23 cellular contexts compared by ENCODE assay signal in genomic region chr5:34002629-34003328, GRCh38. TPM values are rescaled to one million over a fixed set of nuclear protein-coding genes. Genes with fewer than 3 reads are reported as not detected.
DNase-seq lines count a peak whose midpoint lies in the region; ATAC-seq, FAIRE-seq and TF ChIP-seq lines count a peak whose summit lies in the region.
"Had no signal": no experiment of that assay in that cellular context is flagged by ENCODE, and none has a peak within 500 bp of the region (broad histone marks: within the 10 kb centered on the region; RNA-seq: fewer than 3 reads in every experiment).

No MANE protein-coding gene starts in this region.

- peaks cover 11% of the 10 kb centered on the region for H3K36me3 Mint-ChIP-seq in astrocyte (ENCODE audit: low read depth, unreplicated experiment)
- peaks cover 51% of the 10 kb centered on the region for H3K36me3 Mint-ChIP-seq in nephron (ENCODE audit: low read depth)

- H3K27me3 Mint-ChIP-seq in astrocyte (ENCODE audit: low read depth, unreplicated experiment) (no peaks in the 10 kb centered on the region), nephron (ENCODE audit: low read depth) (no peaks in the 10 kb centered on the region)

- no peak for FAIRE-seq in astrocyte (lab: Jason Lieb, UNC)
- FAIRE-seq: colon, keratinocyte had no signal

- H3K79me2 ChIP-seq in astrocyte (ENCODE audit: insufficient read depth, low read length), result peaks cover 11% of the 10 kb centered on the region

- no peaks in the 10 kb centered on the region for H3K9me3 ChIP-seq in astrocyte (ENCODE audit: insufficient read depth, low read depth, low read length)

- no peak overlapping the region for H3K27ac ChIP-seq in astrocyte (ENCODE audit: low read depth, low read length)
- H3K27ac ChIP-seq: foreskin keratinocyte had no signal

- H3K27ac Mint-ChIP-seq in astrocyte (ENCODE audit: unreplicated experiment), result peak overlapping the region; percentile 60
- peak overlapping the region in 2 of 3 experiments; percentile 54 to 82 for H3K27ac Mint-ChIP-seq in nephron

- no peak overlapping the region for H3K4me2 ChIP-seq in astrocyte (ENCODE audit: low read length)

- H3K9me3 Mint-ChIP-seq in astrocyte (ENCODE audit: unreplicated experiment), result no peaks in the 10 kb centered on the region
- H3K9me3 Mint-ChIP-seq in nephron, result no peaks in the 10 kb centered on the region

- H3K4me1 Mint-ChIP-seq in astrocyte (ENCODE audit: low read depth, unreplicated experiment) (peaks cover 10% of the 10 kb centered on the region), nephron (peaks cover 29% of the 10 kb centered on the region)

- peak; percentile 19 for DNase-seq in stimulated activated CD4-positive, alpha-beta T cell treated with anti-CD3 and anti-CD28 coated beads, Interleukin-1b, Interleukin-23, amount 100 ng/mL, for 48 hours
- DNase-seq in stimulated activated CD4-positive, alpha-beta T cell treated with anti-CD3 and anti-CD28 coated beads, Interleukin-15, amount 100 ng/mL, for 24 hours, result no peak
- DNase-seq in astrocyte (ENCODE audit: low read depth), result no peak
- no peak for DNase-seq in mucosa of gallbladder (ENCODE audit: low spot score)
- DNase-seq in foreskin melanocyte, result no peak
- DNase-seq: activated CD4-positive, alpha-beta T cell treated with anti-CD3 and anti-CD28 coated beads, Interleukin-2, amount 50 U/mL, for 48 hours; activated effector memory CD4-positive, alpha-beta T cell treated with Interleukin-2 at 50 U/mL for 16 hours; effector CD8-positive, alpha-beta T cell; foreskin keratinocyte; HCEC 1CT; mammary epithelial cell; NCI-H1105 treated with DMSO at 0.1 percent for 48 hours; NCI-H2029 treated with DMSO at 0.1 percent for 48 hours; NCI-H345; NCI-H748 treated with DMSO at 0.1 percent for 48 hours; occipital lobe; stimulated activated CD4-positive, alpha-beta T cell treated with anti-CD3 and anti-CD28 coated beads, Interleukin-4, amount 100 ng/mL, for 1 hour; stimulated activated naive CD4-positive, alpha-beta T cell; T-helper 9 cell had no signal

- ATAC-seq in GM21526 (IDR thresholded peaks at IDR 0.05; ENCODE audit: low FRiP score, unreplicated experiment), result no peak
- ATAC-seq: foreskin keratinocyte had no signal

- H3K4me3 ChIP-seq in astrocyte (ENCODE audit: insufficient read depth, low read depth, low read length), result no peak overlapping the region

- H3K27me3 ChIP-seq in astrocyte (ENCODE audit: insufficient read depth, low read length), result no peaks in the 10 kb centered on the region
- H3K27me3 ChIP-seq: foreskin keratinocyte had no signal

- H3K36me3 ChIP-seq in astrocyte (ENCODE audit: insufficient read depth, low read length), result no peaks in the 10 kb centered on the region

- H3K9ac ChIP-seq in astrocyte (ENCODE audit: low read length), result no peak overlapping the region

- H3K4me3 Mint-ChIP-seq in astrocyte (ENCODE audit: unreplicated experiment) (no peak overlapping the region), nephron (peak overlapping the region in 2 of 3 experiments; percentile 15 to 53)

- no peak overlapping the region for H2AFZ ChIP-seq in astrocyte (ENCODE audit: low read depth, low read length)

- TF ChIP-seq CTCF in astrocyte (IDR thresholded peaks at IDR 0.05; ENCODE audit: insufficient read depth, low read depth, low read length), result no peak
- no peak for TF ChIP-seq CTCF in nephron (IDR thresholded peaks at IDR 0.05; ENCODE audit: unreplicated experiment in 3 of 3)

- H3K4me1 ChIP-seq in astrocyte (ENCODE audit: insufficient read depth, low read length), result peaks cover 14% of the 10 kb centered on the region
- H3K4me1 ChIP-seq: foreskin keratinocyte had no signal

- no peaks in the 10 kb centered on the region for H4K20me1 ChIP-seq in astrocyte (ENCODE audit: insufficient read depth, low read length)

RNA-seq across cellular contexts. Expression of gene AMACR, which starts 5.1 kb away (rescaled TPM):
- total RNA-seq in astrocyte, result 11.5 and 13.4 TPM in 2 replicates
- 129 TPM for total RNA-seq in mucosa of gallbladder

RNA-seq across cellular contexts. Expression of gene SLC45A2, which starts 18.3 kb away (rescaled TPM):
- 0.82 and 0.98 TPM in 2 replicates for total RNA-seq in astrocyte
- 0.66 TPM for total RNA-seq in mucosa of gallbladder
- total RNA-seq: foreskin keratinocyte had no signal

RNA-seq across cellular contexts. Expression of gene C1QTNF3, which starts 40.2 kb away (rescaled TPM):
- total RNA-seq in astrocyte, result 0.58 and 0.95 TPM in 2 replicates
- 7.0 TPM for total RNA-seq in mucosa of gallbladder
